9 cellular contexts compared by ENCODE assay signal in genomic region chr15:41881925-41882688, GRCh38. TPM values are rescaled to one million over a fixed set of nuclear protein-coding genes. Genes with fewer than 3 reads are reported as not detected.
DNase-seq lines count a peak whose midpoint lies in the region; ATAC-seq and TF ChIP-seq lines count a peak whose summit lies in the region.
"Had no signal": no experiment of that assay in that cellular context is flagged by ENCODE, and none has a peak within 500 bp of the region (broad histone marks: within the 10 kb centered on the region; RNA-seq: fewer than 3 reads in every experiment).

No MANE protein-coding gene starts in this region.

- intact Hi-C loops in stomach (cut with DNase I; ENCODE audit: low total_unique reads): no loop called here

- H3K27ac ChIP-seq in duodenal mucosa (ENCODE audit: low read depth, low read length) (no peak overlapping the region), stomach (peak overlapping the region in 1 of 5 donors; percentile 13), WERI-Rb-1 (no peak overlapping the region)
- H3K27ac ChIP-seq: 22Rv1 had no signal

- peaks cover 3 to 5% of the 10 kb centered on the region in 2 donors for H3K4me1 ChIP-seq in duodenal mucosa (ENCODE audit: control insufficient read depth in 1 of 2, insufficient read depth in 2 of 2, low read length in 2 of 2)
- H3K4me1 ChIP-seq in stomach: peaks cover 12 to 25% (median 22%) of the 10 kb centered on the region in 4 donors

- H3K9me3 ChIP-seq in duodenal mucosa (ENCODE audit: control insufficient read depth in 1 of 2, low read length in 2 of 2) (no peaks in the 10 kb centered on the region), stomach (no peaks in the 10 kb centered on the region), WERI-Rb-1 (ENCODE audit: severe bottlenecking) (no peaks in the 10 kb centered on the region)

- no peak for TF ChIP-seq CTCF in stomach (IDR thresholded peaks at IDR 0.05)
- TF ChIP-seq CTCF in WERI-Rb-1 (IDR thresholded peaks at IDR 0.05; ENCODE audit: low read depth, low read length): no peak

- no peak for TF ChIP-seq EP300 in stomach (IDR thresholded peaks at IDR 0.05)

- ATAC-seq in HG03095 (IDR thresholded peaks at IDR 0.05; ENCODE audit: unreplicated experiment): no peak

- peaks cover 10 to 12% of the 10 kb centered on the region in 2 donors for H3K27me3 ChIP-seq in duodenal mucosa (ENCODE audit: control insufficient read depth in 1 of 2, insufficient read depth in 2 of 2, low read length in 2 of 2)
- peaks cover 0 to 29% (median 11%) of the 10 kb centered on the region in 3 donors for H3K27me3 ChIP-seq in stomach
- no peaks in the 10 kb centered on the region for H3K27me3 ChIP-seq in WERI-Rb-1 (ENCODE audit: insufficient read depth, low read depth, severe bottlenecking)

- TF ChIP-seq POLR2A in stomach (IDR thresholded peaks at IDR 0.05): no peak

- H3K36me3 ChIP-seq in duodenal mucosa (ENCODE audit: control insufficient read depth in 1 of 2, insufficient read depth in 2 of 2, low read length in 2 of 2) (no peaks in the 10 kb centered on the region), stomach (no peaks in the 10 kb centered on the region), WERI-Rb-1 (no peaks in the 10 kb centered on the region)

- H3K4me3 ChIP-seq in duodenal mucosa (ENCODE audit: low read depth in 1 of 2, low read length in 2 of 2): peak overlapping the region; percentile 32 to 35
- peak overlapping the region; percentile 39 to 45 (median 42) for H3K4me3 ChIP-seq in stomach
- H3K4me3 ChIP-seq in WERI-Rb-1 (ENCODE audit: low read depth, low read length): no peak overlapping the region

- no peak overlapping the region for H3K9ac ChIP-seq in duodenal mucosa (ENCODE audit: low read depth in 1 of 2, low read length in 2 of 2)

- 8 to 30% (median 11%) methylated on average over 24 to 81 of the region's 81 CpGs for WGBS in stomach, 5 donors

- DNase-seq in DMS 273 (lab: John Stamatoyannopoulos, UW; ENCODE audit: unreplicated experiment): peak; percentile 47
- DNase-seq in DMS 273 treated with DMSO at 0.1 percent for 48 hours (lab: John Stamatoyannopoulos, UW): no peak
- peak; percentile 64 for DNase-seq in left kidney (ENCODE audit: low read depth, low spot score)
- DNase-seq in stomach: peak; percentile 48
- no peak for DNase-seq in globus pallidus (ENCODE audit: low spot score)
- DNase-seq in WERI-Rb-1: no peak

RNA-seq across cellular contexts. Expression of gene SPTBN5, which starts 11.7 kb away (rescaled TPM):
- 1 to 10 TPM in 1 of 5 donors, under 1 TPM in 3, not detected in 1; 0.29 to 4.9 (median 0.80) TPM for total RNA-seq in stomach
- polyA plus RNA-seq in stomach: 1 to 10 TPM; 2.6 to 3.2 (median 2.9) TPM

RNA-seq across cellular contexts. Expression of gene PLA2G4B, which starts 43.5 kb away (rescaled TPM):
- total RNA-seq in stomach: 10 to 100 TPM in 3 of 5 donors, 1 to 10 TPM in 2; 2.6 to 71.2 (median 22.6) TPM
- 10 to 100 TPM in 1 of 3 donors, 1 to 10 TPM in 2; 4.0 to 38.5 (median 5.3) TPM for polyA plus RNA-seq in stomach

RNA-seq across cellular contexts. Expression of gene JMJD7, which starts 54.2 kb away (rescaled TPM):
- total RNA-seq in stomach: 1 to 10 TPM in 1 of 5 donors, under 1 TPM in 2, not detected in 2; 0.55 to 3.1 (median 0.58) TPM
- 10 to 100 TPM; 16.8 to 24.2 (median 22.5) TPM for polyA plus RNA-seq in stomach

Comparison
In these comparisons a context has a peak if more than half of its experiments do, and no peak if none do; other contexts are left out.
1. DNase-seq: peak in DMS 273 (single experiment), left kidney (single experiment) and stomach (single experiment); none in DMS 273 treated with DMSO at 0.1 percent for 48 hours (single experiment), globus pallidus (single experiment) and WERI-Rb-1 (single experiment).